Comparison of ENCODE assay signal across 8 cellular contexts in genomic region chr13:19632915-19633339, GRCh38. TPM values are rescaled to one million over a fixed set of nuclear protein-coding genes. Genes with fewer than 3 reads are reported as not detected.
DNase-seq lines count a peak whose midpoint lies in the region; ATAC-seq and TF ChIP-seq lines count a peak whose summit lies in the region.

No MANE protein-coding gene starts in this region.

- H3K79me2 ChIP-seq in GM23248 (ENCODE audit: insufficient read depth) = peaks cover 44% of the 10 kb centered on the region
- peaks cover 37% of the 10 kb centered on the region for H3K79me2 ChIP-seq in fibroblast of lung (ENCODE audit: control insufficient read depth, insufficient read depth, low read length)

- WGBS in GM23248 (ENCODE audit: low coverage in 1 of 2, low lambda C conversion rate in 2 of 2, missing lambda C conversion rate in 2 of 2), 2 experiments = 28 to 31% methylated on average over 13 of the region's 13 CpGs
- WGBS in sigmoid colon, 2 donors = 10 to 28% methylated on average over 13 of the region's 13 CpGs

- peaks cover 14% of the 10 kb centered on the region for H3K4me1 ChIP-seq in GM23248 (ENCODE audit: insufficient read depth)
- H3K4me1 ChIP-seq in SJCRH30 = no peaks in the 10 kb centered on the region
- H3K4me1 ChIP-seq in fibroblast of lung (ENCODE audit: control insufficient read depth, extremely low read depth, insufficient read depth, low read length) = no peaks in the 10 kb centered on the region
- peaks cover 0 to 33% (median 21%) of the 10 kb centered on the region in 4 donors for H3K4me1 ChIP-seq in sigmoid colon

- H3K9me3 ChIP-seq in GM23248 (ENCODE audit: low read depth) = no peaks in the 10 kb centered on the region
- no peaks in the 10 kb centered on the region for H3K9me3 ChIP-seq in SJCRH30 (replicated peaks)
- H3K9me3 ChIP-seq in fibroblast of lung (ENCODE audit: control insufficient read depth, insufficient read depth, low read depth, low read length) = no peaks in the 10 kb centered on the region
- no peaks in the 10 kb centered on the region for H3K9me3 ChIP-seq in sigmoid colon

- intact Hi-C loops in sigmoid colon (cut with DNase I) = loop anchor here (10.0 kb wide), 3 partner anchors 152 to 322 kb away; partner anchors contain the start of genes PSPC1, ZMYM2 and ZMYM5

- peak overlapping the region; percentile 92 for H3K27ac ChIP-seq in GM23248
- peak overlapping the region; percentile 29; the same call in 1 of the 2 replicates for H3K27ac ChIP-seq in SJCRH30
- H3K27ac ChIP-seq in fibroblast of lung (ENCODE audit: insufficient read depth, low read length) = peak overlapping the region; percentile 53
- H3K27ac ChIP-seq in sigmoid colon = peak overlapping the region; percentile 90 to 95 (median 93)

- no peak for TF ChIP-seq CTCF in fibroblast of lung (conservative IDR thresholded peaks at IDR 0.05 in 1 of 2, IDR thresholded peaks at IDR 0.05 in 1 of 2; ENCODE audit: low read depth in 1 of 2, low read length in 2 of 2)
- no peak for TF ChIP-seq CTCF in sigmoid colon (IDR thresholded peaks at IDR 0.05)

- H3K9ac ChIP-seq in GM23248 = peak overlapping the region; percentile 94
- H3K9ac ChIP-seq in fibroblast of lung (ENCODE audit: insufficient read depth, low read length) = peak overlapping the region; percentile 63

- H3K4me3 ChIP-seq in GM23248 (peak overlapping the region; percentile 86), SJCRH30 (peak overlapping the region; percentile 78), fibroblast of lung (replicated peaks in 1 of 4; ENCODE audit: control extremely low read depth in 1 of 4, insufficient read depth in 1 of 4, low read depth in 3 of 4, low read length in 4 of 4) (peak overlapping the region; percentile 40 to 99 (median 95)), sigmoid colon (peak overlapping the region; percentile 73 to 95 (median 82))

- no peaks in the 10 kb centered on the region; the same call in 1 of the 2 replicates for H4K20me1 ChIP-seq in GM23248 (ENCODE audit: insufficient read depth)
- H4K20me1 ChIP-seq in fibroblast of lung (ENCODE audit: control insufficient read depth, extremely low read depth, insufficient read depth, low read length) = no peaks in the 10 kb centered on the region

- H3K27me3 ChIP-seq in GM23248 (replicated peaks; ENCODE audit: insufficient read depth) = no peaks in the 10 kb centered on the region
- H3K27me3 ChIP-seq in SJCRH30 = no peaks in the 10 kb centered on the region
- no peaks in the 10 kb centered on the region for H3K27me3 ChIP-seq in fibroblast of lung (ENCODE audit: control insufficient read depth, insufficient read depth, low read length)
- H3K27me3 ChIP-seq in sigmoid colon = no peaks in the 10 kb centered on the region

- no peaks in the 10 kb centered on the region for H3K9me2 ChIP-seq in GM23248 (ENCODE audit: insufficient read depth)

- H3K36me3 ChIP-seq in GM23248 (ENCODE audit: low read depth) (peaks cover 5% of the 10 kb centered on the region; the same call in 1 of the 2 replicates), SJCRH30 (peaks cover 9% of the 10 kb centered on the region), fibroblast of lung (ENCODE audit: control insufficient read depth, insufficient read depth, low read length) (no peaks in the 10 kb centered on the region), sigmoid colon (no peaks in the 10 kb centered on the region)

- in situ Hi-C loops in GM23248 (cut with MboI) = no loop called here

- no peak for TF ChIP-seq EP300 in sigmoid colon (IDR thresholded peaks at IDR 0.05)

- peak overlapping the region; percentile 40 for H3K4me2 ChIP-seq in GM23248 (ENCODE audit: unreplicated experiment)
- H3K4me2 ChIP-seq in fibroblast of lung (ENCODE audit: extremely low read depth, insufficient read depth, low read length) = peak overlapping the region; percentile 62

- ATAC-seq in HG02938 (IDR thresholded peaks at IDR 0.05; ENCODE audit: unreplicated experiment) (no peak), HG03354 (IDR thresholded peaks at IDR 0.05; ENCODE audit: poor library complexity, severe bottlenecking, unreplicated experiment) (no peak)

- H2AFZ ChIP-seq in GM23248 (peak overlapping the region; percentile 90), fibroblast of lung (ENCODE audit: low read length) (peak overlapping the region; percentile 79)

- no peak for TF ChIP-seq POLR2A in sigmoid colon (IDR thresholded peaks at IDR 0.05)

- peaks cover 32% of the 10 kb centered on the region for H3F3A ChIP-seq in GM23248 (ENCODE audit: insufficient read depth)

- no peak for DNase-seq in GM23248
- DNase-seq in SJCRH30 = no peak
- DNase-seq in fibroblast of lung (ENCODE audit: low read depth in 2 of 2) = no peak
- no peak for DNase-seq in sigmoid colon
- no peak for DNase-seq in middle frontal gyrus (ENCODE audit: extremely low spot score, low spot score)
- DNase-seq in NCI-H446 (lab: John Stamatoyannopoulos, UW) = no peak

RNA-seq across cellular contexts. Expression of gene MPHOSPH8, which starts 0.5 kb away (rescaled TPM):
- 11.1 and 11.3 TPM in 2 replicates for total RNA-seq in GM23248 (2014; rRNA removed; shearing (Covaris generic))
- polyA plus RNA-seq in GM23248 (2016; fragmentation: Nextera tagmentation; extraction: Ambion mirVana) = 12.6 and 15.0 TPM in 2 replicates
- total RNA-seq in SJCRH30 (2014; rRNA removed; shearing (Covaris generic)) = 25.6 and 29.5 TPM in 2 replicates
- 18.3 and 18.7 TPM in 2 replicates for total RNA-seq in fibroblast of lung
- 16.6 and 18.8 TPM in 2 replicates for polyA plus RNA-seq in fibroblast of lung
- 22.8 and 26.9 TPM in 2 replicates for polyA plus RNA-seq in fibroblast of lung (2012)
- 1.1 and 3.3 TPM in 2 replicates for polyA minus RNA-seq in fibroblast of lung (ENCODE audit: low replicate concordance)
- 10 to 100 TPM; 37.4 to 47.6 (median 41.1) TPM for total RNA-seq in sigmoid colon
- 10 to 100 TPM; 17.4 to 27.4 (median 17.6) TPM for polyA plus RNA-seq in sigmoid colon

Comparison
In these comparisons a context has a peak if more than half of its experiments do, and no peak if none do; other contexts are left out.
1. H3K27ac ChIP-seq: peak in every context shown above with its lines; median percentile 93 in sigmoid colon; 92 in GM23248; 53 in fibroblast of lung; 29 in SJCRH30.